11 cellular contexts compared by ENCODE assay signal in genomic region chr1:53145942-53146708, GRCh38. TPM values are rescaled to one million over a fixed set of nuclear protein-coding genes. Genes with fewer than 3 reads are reported as not detected.
DNase-seq lines count a peak whose midpoint lies in the region; ATAC-seq and TF ChIP-seq lines count a peak whose summit lies in the region.
"Had no signal": no experiment of that assay in that cellular context is flagged by ENCODE, and none has a peak within 500 bp of the region (broad histone marks: within the 10 kb centered on the region; RNA-seq: fewer than 3 reads in every experiment).

No MANE protein-coding gene starts in this region.

- H3K4me1 ChIP-seq in mucosa of descending colon (ENCODE audit: low read depth), result no peaks in the 10 kb centered on the region
- H3K4me1 ChIP-seq in CD8-positive, alpha-beta memory T cell (ENCODE audit: insufficient read depth, low read length), result no peaks in the 10 kb centered on the region
- H3K4me1 ChIP-seq: parathyroid adenoma had no signal

- peak overlapping the region in 1 of 8 donors; percentile 29 for H3K27ac Mint-ChIP-seq in CD8-positive, alpha-beta memory T cell
- H3K27ac Mint-ChIP-seq: CD14-positive monocyte had no signal

- CTCF ChIA-PET in CD8-positive, alpha-beta memory T cell (lab: Charles Lee), result no interaction called here

- H3K36me3 ChIP-seq in mucosa of descending colon (ENCODE audit: low read depth), result no peaks in the 10 kb centered on the region
- H3K36me3 ChIP-seq in CD8-positive, alpha-beta memory T cell (ENCODE audit: insufficient read depth, low read length), result no peaks in the 10 kb centered on the region

- H3K36me3 Mint-ChIP-seq in CD8-positive, alpha-beta memory T cell, result no peaks in the 10 kb centered on the region
- H3K36me3 Mint-ChIP-seq: CD14-positive monocyte had no signal

- peak; percentile 79 for ATAC-seq in mucosa of descending colon
- no peak for ATAC-seq in HG02884 (IDR thresholded peaks at IDR 0.05; ENCODE audit: unreplicated experiment)

- no peak for TF ChIP-seq CTCF in mucosa of descending colon (IDR thresholded peaks at IDR 0.05)

- no peak overlapping the region for H3K27ac ChIP-seq in CD8-positive, alpha-beta memory T cell (ENCODE audit: low read depth, low read length)
- H3K27ac ChIP-seq: parathyroid adenoma had no signal

- DNase-seq in 8988T (peak; percentile 72), NCI-H1694 treated with DMSO at 0.1 percent for 48 hours (lab: John Stamatoyannopoulos, UW) (peak; percentile 15), dermis blood vessel endothelial cell (peak; percentile 82), mucosa of descending colon (peak; percentile 24 to 73 (median 47)), NCI-H2081 (lab: John Stamatoyannopoulos, UW) (no peak), cortex of kidney (lab: John Stamatoyannopoulos, UW) (no peak)
- DNase-seq in CD8-positive, alpha-beta memory T cell, result no peak
- DNase-seq: activated CD8-positive, alpha-beta memory T cell treated with anti-CD3 and anti-CD28 coated beads for 24 hours had no signal

- H3K4me3 ChIP-seq in mucosa of descending colon, result no peak overlapping the region
- H3K4me3 ChIP-seq in CD8-positive, alpha-beta memory T cell (ENCODE audit: low read length), result no peak overlapping the region

- intact Hi-C loops in mucosa of descending colon (cut with DNase I, micrococcal nuclease), result no loop called here

- H3K4me1 Mint-ChIP-seq in CD8-positive, alpha-beta memory T cell, result no peaks in the 10 kb centered on the region
- H3K4me1 Mint-ChIP-seq: CD14-positive monocyte had no signal

- POLR2A ChIA-PET in CD8-positive, alpha-beta memory T cell (lab: Charles Lee), result no interaction called here

- no peaks in the 10 kb centered on the region for H3K9me3 Mint-ChIP-seq in CD8-positive, alpha-beta memory T cell
- H3K9me3 Mint-ChIP-seq: CD14-positive monocyte had no signal

- H3K27me3 Mint-ChIP-seq in CD8-positive, alpha-beta memory T cell, result peaks cover 0 to 3% of the 10 kb centered on the region in 2 donors

- H3K27me3 ChIP-seq in CD8-positive, alpha-beta memory T cell (ENCODE audit: insufficient read depth, low read length, poor library complexity, severe bottlenecking), result no peaks in the 10 kb centered on the region

- no peaks in the 10 kb centered on the region for H3K9me3 ChIP-seq in mucosa of descending colon
- H3K9me3 ChIP-seq in CD8-positive, alpha-beta memory T cell (ENCODE audit: low read length), result no peaks in the 10 kb centered on the region

- H3K4me3 Mint-ChIP-seq in CD8-positive, alpha-beta memory T cell, result no peak overlapping the region
- H3K4me3 Mint-ChIP-seq: CD14-positive monocyte had no signal

RNA-seq across cellular contexts. Expression of gene SLC1A7, which starts 3.7 kb away (rescaled TPM):
- total RNA-seq in dermis blood vessel endothelial cell, result not detected in 2 replicates
- under 1 TPM; 0.72 to 0.98 (median 0.93) TPM for total RNA-seq in mucosa of descending colon
- not detected for total RNA-seq in CD8-positive, alpha-beta memory T cell
- polyA plus RNA-seq in CD8-positive, alpha-beta memory T cell, result 0.08 TPM
- polyA plus RNA-seq: CD14-positive monocyte had no signal

RNA-seq across cellular contexts. Expression of gene CPT2, which starts 50.5 kb away (rescaled TPM):
- total RNA-seq in dermis blood vessel endothelial cell, result 12.4 and 14.8 TPM in 2 replicates
- 10 to 100 TPM; 30.1 to 75.3 (median 52.3) TPM for total RNA-seq in mucosa of descending colon
- total RNA-seq in CD8-positive, alpha-beta memory T cell, result 10 to 100 TPM; 20.5 to 21.4 TPM
- polyA plus RNA-seq in CD8-positive, alpha-beta memory T cell, result 19.4 TPM

Comparison
In these comparisons a context has a peak if more than half of its experiments do, and no peak if none do; other contexts are left out.
1. DNase-seq: peak in 8988T (single experiment), NCI-H1694 treated with DMSO at 0.1 percent for 48 hours (single experiment), dermis blood vessel endothelial cell (single experiment) and mucosa of descending colon (3 of 3); none in NCI-H2081 (0 of 2), cortex of kidney (single experiment) and CD8-positive, alpha-beta memory T cell (0 of 5).